13 cellular contexts compared by ENCODE assay signal in the genomic region with DNA sequence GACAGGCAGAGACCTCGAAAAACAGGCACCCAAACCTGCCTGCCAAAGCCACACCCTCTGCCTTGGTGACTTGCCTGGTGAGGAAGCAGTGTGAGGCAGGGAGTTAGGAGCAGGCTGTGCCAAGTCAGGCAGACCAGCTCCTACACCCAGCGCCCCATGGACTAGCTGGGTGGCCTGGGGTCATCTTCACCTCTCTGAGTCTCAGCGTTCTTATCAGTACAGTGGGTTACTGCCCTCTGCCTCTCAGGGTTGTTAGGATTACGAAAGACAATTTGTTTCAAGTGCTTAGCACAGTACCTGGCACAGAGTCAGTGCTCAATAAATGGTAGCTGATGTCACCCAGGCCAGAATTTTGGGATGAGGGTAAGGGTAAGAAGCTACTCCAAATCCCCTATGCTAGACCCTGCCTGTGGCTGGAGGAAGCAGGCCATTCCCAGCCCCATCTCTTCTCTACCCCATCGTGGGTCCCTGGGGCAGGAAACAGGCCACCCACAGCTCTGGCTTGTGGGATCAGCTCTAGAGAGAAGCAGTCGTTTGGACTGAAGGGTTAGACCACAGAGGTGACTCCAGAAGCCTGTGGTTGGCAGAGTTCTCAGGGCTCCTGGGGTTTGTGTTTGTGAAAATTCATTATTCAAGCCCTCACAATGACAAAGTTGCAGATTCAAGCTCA. TPM values are rescaled to one million over a fixed set of nuclear protein-coding genes. Genes with fewer than 3 reads are reported as not detected.
A peak's percentile ranks its signal among the peaks of the same experiment; 100 is the strongest.
DNase-seq lines count a peak whose midpoint lies in the region; ATAC-seq and TF ChIP-seq lines count a peak whose summit lies in the region.
"Had no signal": no experiment of that assay in that cellular context is flagged by ENCODE, and none has a peak within 500 bp of the region (broad histone marks: within the 10 kb centered on the region; RNA-seq: fewer than 3 reads in every experiment).

No MANE protein-coding gene starts in this region.

- H3K36me3 Mint-ChIP-seq in activated T-helper 17 cell treated with anti-CD3 and anti-CD28 coated beads, Interleukin-2, amount 50 U/mL, for 72 hours (ENCODE audit: low read depth): no peaks in the 10 kb centered on the region
- H3K36me3 Mint-ChIP-seq: CD8-positive, alpha-beta T cell; naive thymus-derived CD4-positive, alpha-beta T cell had no signal

- TF ChIP-seq POLR2A in gastroesophageal sphincter (IDR thresholded peaks at IDR 0.05): no peak

- TF ChIP-seq CTCF in gastroesophageal sphincter (IDR thresholded peaks at IDR 0.05): no peak

- H3K9me3 ChIP-seq in gastroesophageal sphincter: no peaks in the 10 kb centered on the region
- H3K9me3 ChIP-seq: body of pancreas had no signal

- no peaks in the 10 kb centered on the region for H3K27me3 ChIP-seq in gastroesophageal sphincter
- H3K27me3 ChIP-seq: body of pancreas had no signal

- peaks cover 0 to 88% of the 10 kb centered on the region in 2 donors for H3K36me3 ChIP-seq in gastroesophageal sphincter

- no peak overlapping the region for H3K4me3 Mint-ChIP-seq in activated T-helper 17 cell treated with anti-CD3 and anti-CD28 coated beads, Interleukin-2, amount 50 U/mL, for 72 hours
- H3K4me3 Mint-ChIP-seq: CD8-positive, alpha-beta T cell; naive thymus-derived CD4-positive, alpha-beta T cell had no signal

- no peak overlapping the region for H3K4me3 ChIP-seq in gastroesophageal sphincter
- H3K4me3 ChIP-seq: body of pancreas had no signal

- intact Hi-C loops in posterior vena cava (cut with DNase I): no loop called here

- peak; percentile 30 for DNase-seq in EH (ENCODE audit: low read depth)
- peak; percentile 50 for DNase-seq in NCI-H226
- DNase-seq in posterior vena cava (ENCODE audit: low spot score): peak; percentile 46
- DNase-seq in stimulated activated CD8-positive, alpha-beta memory T cell treated with anti-CD3 and anti-CD28 coated beads, Interleukin-4, amount 100 ng/mL, for 48 hours: no peak
- no peak for DNase-seq in activated effector memory CD4-positive, alpha-beta T cell treated with anti-CD3 and anti-CD28 coated beads, Interleukin-2, amount 50 U/mL, for 16 hours
- DNase-seq: body of pancreas; CD8-positive, alpha-beta T cell; glutamatergic neuron; MV-4-11; naive thymus-derived CD4-positive, alpha-beta T cell had no signal

- peak; percentile 55 for ATAC-seq in gastroesophageal sphincter
- ATAC-seq in activated T-helper 17 cell treated with anti-CD3 and anti-CD28 coated beads, Interleukin-2, amount 50 U/mL, for 72 hours (replicated peaks): no peak
- no peak for ATAC-seq in GM21390 (IDR thresholded peaks at IDR 0.05; ENCODE audit: unreplicated experiment)
- ATAC-seq: CD8-positive, alpha-beta T cell; naive thymus-derived CD4-positive, alpha-beta T cell had no signal

- peak overlapping the region; percentile 22 to 95 (median 84) for H3K27ac ChIP-seq in gastroesophageal sphincter
- H3K27ac ChIP-seq: body of pancreas had no signal

- H3K4me1 ChIP-seq in gastroesophageal sphincter: peaks cover 0 to 74% (median 19%) of the 10 kb centered on the region in 3 donors
- H3K4me1 ChIP-seq: body of pancreas had no signal

- TF ChIP-seq EP300 in gastroesophageal sphincter (IDR thresholded peaks at IDR 0.05): no peak

- 25% methylated on average over 2 of the region's 6 CpGs; no CpG with 5 or more reads in 1 of the 2 donors for WGBS in gastroesophageal sphincter (ENCODE audit: low coverage in 1 of 2), 2 donors

- H3K27ac Mint-ChIP-seq in activated T-helper 17 cell treated with anti-CD3 and anti-CD28 coated beads, Interleukin-2, amount 50 U/mL, for 72 hours: no peak overlapping the region
- H3K27ac Mint-ChIP-seq: CD8-positive, alpha-beta T cell; naive thymus-derived CD4-positive, alpha-beta T cell had no signal

- H3K4me1 Mint-ChIP-seq in activated T-helper 17 cell treated with anti-CD3 and anti-CD28 coated beads, Interleukin-2, amount 50 U/mL, for 72 hours: peaks cover 1% of the 10 kb centered on the region

- H3K27me3 Mint-ChIP-seq in activated T-helper 17 cell treated with anti-CD3 and anti-CD28 coated beads, Interleukin-2, amount 50 U/mL, for 72 hours: no peaks in the 10 kb centered on the region
- H3K27me3 Mint-ChIP-seq: naive thymus-derived CD4-positive, alpha-beta T cell had no signal

- no peaks in the 10 kb centered on the region for H3K9me3 Mint-ChIP-seq in activated T-helper 17 cell treated with anti-CD3 and anti-CD28 coated beads, Interleukin-2, amount 50 U/mL, for 72 hours
- H3K9me3 Mint-ChIP-seq: CD8-positive, alpha-beta T cell had no signal

RNA-seq across cellular contexts. Expression of gene SLC51B, which starts 10.1 kb away (rescaled TPM):
- total RNA-seq in gastroesophageal sphincter (not detected), posterior vena cava (not detected)
- not detected for total RNA-seq in activated T-helper 17 cell treated with anti-CD3 and anti-CD28 coated beads, Interleukin-2, amount 50 U/mL, for 72 hours
- total RNA-seq: body of pancreas; CD8-positive, alpha-beta T cell; naive thymus-derived CD4-positive, alpha-beta T cell had no signal

RNA-seq across cellular contexts. Expression of gene RASL12, which starts 12.5 kb away (rescaled TPM):
- total RNA-seq in gastroesophageal sphincter: 100 to 1,000 TPM in 3 of 4 donors, 10 to 100 TPM in 1; 43.2 to 244 (median 179) TPM
- 10 to 100 TPM; 82.4 to 93.9 TPM for total RNA-seq in posterior vena cava
- total RNA-seq in activated T-helper 17 cell treated with anti-CD3 and anti-CD28 coated beads, Interleukin-2, amount 50 U/mL, for 72 hours: not detected
- total RNA-seq: CD8-positive, alpha-beta T cell; naive thymus-derived CD4-positive, alpha-beta T cell had no signal

RNA-seq across cellular contexts. Expression of gene KBTBD13, which starts 21.2 kb away (rescaled TPM):
- total RNA-seq in gastroesophageal sphincter: not detected
- total RNA-seq in posterior vena cava: under 1 TPM; 0.37 to 0.57 TPM
- total RNA-seq in activated T-helper 17 cell treated with anti-CD3 and anti-CD28 coated beads, Interleukin-2, amount 50 U/mL, for 72 hours: not detected
- total RNA-seq: body of pancreas; CD8-positive, alpha-beta T cell; naive thymus-derived CD4-positive, alpha-beta T cell had no signal

RNA-seq across cellular contexts. Expression of gene MTFMT, which starts 25.9 kb away (rescaled TPM):
- 10 to 100 TPM; 21.1 to 36.9 (median 29.4) TPM for total RNA-seq in gastroesophageal sphincter
- 10 to 100 TPM; 14.9 to 20.0 TPM for total RNA-seq in posterior vena cava
- 10 to 100 TPM; 11.6 to 17.1 TPM for total RNA-seq in activated T-helper 17 cell treated with anti-CD3 and anti-CD28 coated beads, Interleukin-2, amount 50 U/mL, for 72 hours

RNA-seq across cellular contexts. Expression of gene UBAP1L, which starts 59.7 kb away (rescaled TPM):
- total RNA-seq in gastroesophageal sphincter (1 to 10 TPM in 3 of 4 donors, under 1 TPM in 1; 0.12 to 7.5 (median 3.0) TPM), posterior vena cava (1 to 10 TPM; 3.6 to 3.7 TPM)
- total RNA-seq in activated T-helper 17 cell treated with anti-CD3 and anti-CD28 coated beads, Interleukin-2, amount 50 U/mL, for 72 hours: 1 to 10 TPM; 5.2 to 6.1 TPM

Comparison
In these comparisons a context has a peak if more than half of its experiments do, and no peak if none do; other contexts are left out.
1. DNase-seq: peak in EH (single experiment), NCI-H226 (single experiment) and posterior vena cava (single experiment); none in stimulated activated CD8-positive, alpha-beta memory T cell treated with anti-CD3 and anti-CD28 coated beads, Interleukin-4, amount 100 ng/mL, for 48 hours (single experiment) and activated effector memory CD4-positive, alpha-beta T cell treated with anti-CD3 and anti-CD28 coated beads, Interleukin-2, amount 50 U/mL, for 16 hours (single experiment).
2. RNA of gene RASL12, which starts 12.5 kb away (total RNA-seq): 43.2 to 244 TPM in gastroesophageal sphincter and 82.4 to 93.9 TPM in posterior vena cava; not detected in activated T-helper 17 cell treated with anti-CD3 and anti-CD28 coated beads, Interleukin-2, amount 50 U/mL, for 72 hours; every median in the first group is over 10 times any median in the second.